In genomic region chr1:40039757-40040510, GRCh38 we compare ENCODE assay signal across 8 cellular contexts. TPM values are rescaled to one million over a fixed set of nuclear protein-coding genes. Genes with fewer than 3 reads are reported as not detected.
A peak's percentile ranks its signal among the peaks of the same experiment; 100 is the strongest.
DNase-seq lines count a peak whose midpoint lies in the region; ATAC-seq and TF ChIP-seq lines count a peak whose summit lies in the region.

No MANE protein-coding gene starts in this region.

- H3K4me3 ChIP-seq in NB4 (ENCODE audit: low read depth, low read length) (peak overlapping the region; percentile 80), ascending aorta (peak overlapping the region; percentile 89 to 92), hepatocyte (peak overlapping the region; percentile 24), skeletal muscle cell (ENCODE audit: low read depth, low read length) (peak overlapping the region; percentile 89)

- H3K4me3 Mint-ChIP-seq in T-helper 2 cell treated with Interferon-gamma antibody and Interleukin-4, amounts not matched to agents 5 μg/mL and 100 μg/mL, for 36 hours = peak overlapping the region; percentile 88

- intact Hi-C loops in ascending aorta (cut with DNase I) = loop anchor here (2.0 to 10.0 kb wide), 5 partner anchors 85 to 1175 kb away; partner anchors contain the start of genes HEYL, MFSD2A and TRIT1

- H3K36me3 ChIP-seq in ascending aorta = no peaks in the 10 kb centered on the region
- no peaks in the 10 kb centered on the region for H3K36me3 ChIP-seq in hepatocyte (replicated peaks; ENCODE audit: insufficient read depth, low read depth)

- no peaks in the 10 kb centered on the region for H3K9me2 ChIP-seq in hepatocyte (replicated peaks; ENCODE audit: insufficient read depth)

- no peak for TF ChIP-seq CTCF in GM13976 (IDR thresholded peaks at IDR 0.05; ENCODE audit: borderline replicate concordance, control extremely low read depth, extremely low read depth, insufficient read depth, missing control alignments)
- no peak for TF ChIP-seq CTCF in NB4 (IDR thresholded peaks at IDR 0.05; ENCODE audit: low read depth, low read length)
- TF ChIP-seq CTCF in ascending aorta (IDR thresholded peaks at IDR 0.05) = no peak
- TF ChIP-seq CTCF in hepatocyte (IDR thresholded peaks at IDR 0.05; ENCODE audit: poor library complexity) = no peak

- in situ Hi-C loops in GM13976 (cut with MboI; ENCODE audit: low sequenced_read_pairs, unreplicated experiment) = no loop called here

- peak overlapping the region; percentile 98 for H3K27ac Mint-ChIP-seq in T-helper 2 cell treated with Interferon-gamma antibody and Interleukin-4, amounts not matched to agents 5 μg/mL and 100 μg/mL, for 36 hours

- H3K9me3 Mint-ChIP-seq in T-helper 2 cell treated with Interferon-gamma antibody and Interleukin-4, amounts not matched to agents 5 μg/mL and 100 μg/mL, for 36 hours = no peaks in the 10 kb centered on the region

- H3K36me3 Mint-ChIP-seq in T-helper 2 cell treated with Interferon-gamma antibody and Interleukin-4, amounts not matched to agents 5 μg/mL and 100 μg/mL, for 36 hours (ENCODE audit: low read depth) = peaks cover 35% of the 10 kb centered on the region

- peak overlapping the region; percentile 48 for H2AFZ ChIP-seq in hepatocyte

- H3K4me1 Mint-ChIP-seq in T-helper 2 cell treated with Interferon-gamma antibody and Interleukin-4, amounts not matched to agents 5 μg/mL and 100 μg/mL, for 36 hours (ENCODE audit: low read depth) = peaks cover 50% of the 10 kb centered on the region

- H3K27ac ChIP-seq in ascending aorta (peak overlapping the region; percentile 99 to 100), hepatocyte (peak overlapping the region; percentile 98)

- WGBS in hepatocyte (ENCODE audit: low lambda C conversion rate, missing lambda C conversion rate) = 1% methylated on average over 50 of the region's 52 CpGs

- TF ChIP-seq POLR2A in NB4 (IDR thresholded peaks at IDR 0.05; ENCODE audit: extremely low read depth, insufficient read length) = peak; percentile 87

- H3K4me1 ChIP-seq in ascending aorta (peaks cover 20 to 38% of the 10 kb centered on the region in 2 donors), hepatocyte (ENCODE audit: insufficient read depth) (peaks cover 24% of the 10 kb centered on the region)

- peaks cover 10% of the 10 kb centered on the region for H4K20me1 ChIP-seq in hepatocyte (ENCODE audit: insufficient read depth, poor library complexity, severe bottlenecking)

- no peaks in the 10 kb centered on the region for H3K27me3 Mint-ChIP-seq in T-helper 2 cell treated with Interferon-gamma antibody and Interleukin-4, amounts not matched to agents 5 μg/mL and 100 μg/mL, for 36 hours (ENCODE audit: low read depth)

- peak overlapping the region; percentile 86 for H3K4me2 ChIP-seq in hepatocyte

- DNase-seq in GM13976 (ENCODE audit: low spot score) (peak; percentile 91), NB4 (ENCODE audit: low read depth) (peak; percentile 95), ascending aorta (ENCODE audit: low spot score in 2 of 2) (peak; percentile 70 to 94), hepatocyte (ENCODE audit: low spot score) (peak; percentile 77), skeletal muscle cell (ENCODE audit: low read depth) (peak; percentile 67), NCI-H1694 (lab: John Stamatoyannopoulos, UW) (no peak)
- DNase-seq in T-helper 2 cell treated with Interferon-gamma antibody and Interleukin-4, amounts not matched to agents 5 μg/mL and 100 μg/mL, for 36 hours (ENCODE audit: low spot score) = peak; percentile 84

- H3K27me3 ChIP-seq in ascending aorta = no peaks in the 10 kb centered on the region
- H3K27me3 ChIP-seq in hepatocyte = no peaks in the 10 kb centered on the region

- peak; percentile 46 for ATAC-seq in HG02588 (IDR thresholded peaks at IDR 0.05; ENCODE audit: unreplicated experiment)

- H3K9me3 ChIP-seq in ascending aorta = no peaks in the 10 kb centered on the region
- H3K9me3 ChIP-seq in hepatocyte (ENCODE audit: low read depth) = no peaks in the 10 kb centered on the region

- H3K79me2 ChIP-seq in hepatocyte = peaks cover 43% of the 10 kb centered on the region

RNA-seq across cellular contexts. Expression of gene CAP1, which starts 0.6 kb away (rescaled TPM):
- total RNA-seq in ascending aorta = 252 TPM
- total RNA-seq in hepatocyte = 186 and 191 TPM in 2 replicates
- 189 and 191 TPM in 2 replicates for polyA plus RNA-seq in hepatocyte

RNA-seq across cellular contexts. Expression of gene PPT1, which starts 57.1 kb away (rescaled TPM):
- 84.2 TPM for total RNA-seq in ascending aorta
- total RNA-seq in hepatocyte = 64.2 and 86.5 TPM in 2 replicates
- polyA plus RNA-seq in hepatocyte = 78.0 and 80.2 TPM in 2 replicates

Comparison
In these comparisons a context has a peak if more than half of its experiments do, and no peak if none do; other contexts are left out.
1. H3K4me3 ChIP-seq: peak in every context shown above with its lines; median percentile 90 in ascending aorta; 89 in skeletal muscle cell; 80 in NB4; 24 in hepatocyte.